Comparison of ENCODE assay signal across 26 cellular contexts in the genomic region with DNA sequence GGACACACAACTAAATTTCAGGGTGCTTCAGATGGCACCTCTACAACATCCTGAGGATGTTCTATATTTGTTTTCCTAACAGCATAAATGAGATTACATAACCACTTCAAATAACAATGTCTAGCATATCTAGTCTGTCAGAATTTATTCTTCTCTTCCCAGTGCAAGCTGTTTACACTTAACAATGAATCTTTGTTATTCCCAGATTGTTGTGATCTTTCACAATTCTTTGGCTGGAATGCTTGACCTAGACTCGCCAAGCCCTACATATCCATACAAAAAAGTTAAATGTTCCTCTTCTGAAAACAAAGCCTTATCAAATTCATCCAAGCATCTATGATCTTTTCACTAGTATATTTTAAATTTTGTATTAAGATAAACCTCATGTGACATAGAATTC.
A peak's percentile ranks its signal among the peaks of the same experiment; 100 is the strongest.
DNase-seq lines count a peak whose midpoint lies in the region; ATAC-seq lines count a peak whose summit lies in the region.
"Had no signal": no experiment of that assay in that cellular context is flagged by ENCODE, and none has a peak within 500 bp of the region (broad histone marks: within the 10 kb centered on the region; RNA-seq: fewer than 3 reads in every experiment).

No MANE protein-coding gene starts in this region.

- no peaks in the 10 kb centered on the region for H3K27me3 Mint-ChIP-seq in activated CD4-positive, alpha-beta T cell treated with anti-CD3 and anti-CD28 coated beads, Interleukin-2, amount 10 ng/mL, durations not matched to agents 24 days and 14 days
- no peaks in the 10 kb centered on the region for H3K27me3 Mint-ChIP-seq in T-helper 17 cell
- H3K27me3 Mint-ChIP-seq: naive thymus-derived CD8-positive, alpha-beta T cell; stimulated activated naive CD8-positive, alpha-beta T cell treated with anti-CD3 and anti-CD28 coated beads, Interleukin-15, Interleukin-2, amounts not matched to agents 100 ng/mL and 50 ng/mL, for 24 hours; T-cell; type B pancreatic cell had no signal

- DNase-seq in activated CD4-positive, alpha-beta T cell treated with anti-CD3 and anti-CD28 coated beads, Interleukin-2, amount 10 ng/mL, durations not matched to agents 24 days and 14 days, result no peak
- DNase-seq in activated CD4-positive, alpha-beta T cell treated with anti-CD3 and anti-CD28 coated beads, Interleukin-2, amount 50 U/mL, for 1 hour, result no peak
- DNase-seq in T-helper 17 cell (no peak), foreskin melanocyte (peak; percentile 60), glomerular visceral epithelial cell (ENCODE audit: extremely low spot score) (no peak), MV-4-11 (lab: John Stamatoyannopoulos, UW) (no peak)
- no peak for DNase-seq in stimulated activated effector memory CD8-positive, alpha-beta T cell treated with anti-CD3 and anti-CD28 coated beads, Interleukin-12 subunit alpha, Interleukin-12 subunit beta, amount 100 ng/mL, for 72 hours (ENCODE audit: low spot score in 2 of 2)
- no peak for DNase-seq in activated CD4-positive, CD25-positive, alpha-beta regulatory T cell (lab: John Stamatoyannopoulos, UW)
- DNase-seq: activated effector memory CD4-positive, alpha-beta T cell treated with Interleukin-2 at 50 U/mL for 16 hours; anterior cingulate cortex; effector memory CD4-positive, alpha-beta T cell; islet precursor cell; KBM-7; mammary epithelial cell; naive thymus-derived CD8-positive, alpha-beta T cell; NCI-H1930; NCI-H226; NCI-H82; OCI-M1; posterior cingulate gyrus; SHP77; T-cell had no signal

- H3K27ac Mint-ChIP-seq in activated CD4-positive, alpha-beta T cell treated with anti-CD3 and anti-CD28 coated beads, Interleukin-2, amount 10 ng/mL, durations not matched to agents 24 days and 14 days, result peak overlapping the region; percentile 19
- peak overlapping the region; percentile 49 for H3K27ac Mint-ChIP-seq in T-helper 17 cell
- H3K27ac Mint-ChIP-seq in stimulated activated effector memory CD8-positive, alpha-beta T cell treated with anti-CD3 and anti-CD28 coated beads, Interleukin-12 subunit alpha, Interleukin-12 subunit beta, amount 100 ng/mL, for 72 hours, result peak overlapping the region; percentile 38
- H3K27ac Mint-ChIP-seq: stimulated activated naive CD8-positive, alpha-beta T cell treated with anti-CD3 and anti-CD28 coated beads, Interleukin-15, Interleukin-2, amounts not matched to agents 100 ng/mL and 50 ng/mL, for 24 hours; type B pancreatic cell had no signal

- intact Hi-C loops in activated CD4-positive, alpha-beta T cell treated with anti-CD3 and anti-CD28 coated beads, Interleukin-2, amount 10 ng/mL, durations not matched to agents 24 days and 14 days (cut with micrococcal nuclease), result no loop called here

- peaks cover 13% of the 10 kb centered on the region for H3K4me1 Mint-ChIP-seq in activated CD4-positive, alpha-beta T cell treated with anti-CD3 and anti-CD28 coated beads, Interleukin-2, amount 10 ng/mL, durations not matched to agents 24 days and 14 days
- H3K4me1 Mint-ChIP-seq in T-helper 17 cell, result peaks cover 11% of the 10 kb centered on the region
- peaks cover 6% of the 10 kb centered on the region for H3K4me1 Mint-ChIP-seq in stimulated activated effector memory CD8-positive, alpha-beta T cell treated with anti-CD3 and anti-CD28 coated beads, Interleukin-12 subunit alpha, Interleukin-12 subunit beta, amount 100 ng/mL, for 72 hours

- H3K9me3 Mint-ChIP-seq in activated CD4-positive, alpha-beta T cell treated with anti-CD3 and anti-CD28 coated beads, Interleukin-2, amount 10 ng/mL, durations not matched to agents 24 days and 14 days, result no peaks in the 10 kb centered on the region
- H3K9me3 Mint-ChIP-seq in stimulated activated effector memory CD8-positive, alpha-beta T cell treated with anti-CD3 and anti-CD28 coated beads, Interleukin-12 subunit alpha, Interleukin-12 subunit beta, amount 100 ng/mL, for 72 hours, result no peaks in the 10 kb centered on the region
- H3K9me3 Mint-ChIP-seq: naive thymus-derived CD8-positive, alpha-beta T cell; stimulated activated naive CD8-positive, alpha-beta T cell treated with anti-CD3 and anti-CD28 coated beads, Interleukin-15, Interleukin-2, amounts not matched to agents 100 ng/mL and 50 ng/mL, for 24 hours; T-cell; type B pancreatic cell had no signal

- no peak overlapping the region for H3K4me3 Mint-ChIP-seq in activated CD4-positive, alpha-beta T cell treated with anti-CD3 and anti-CD28 coated beads, Interleukin-2, amount 10 ng/mL, durations not matched to agents 24 days and 14 days
- no peak overlapping the region for H3K4me3 Mint-ChIP-seq in T-helper 17 cell
- no peak overlapping the region for H3K4me3 Mint-ChIP-seq in stimulated activated effector memory CD8-positive, alpha-beta T cell treated with anti-CD3 and anti-CD28 coated beads, Interleukin-12 subunit alpha, Interleukin-12 subunit beta, amount 100 ng/mL, for 72 hours
- H3K4me3 Mint-ChIP-seq: naive thymus-derived CD8-positive, alpha-beta T cell; stimulated activated naive CD8-positive, alpha-beta T cell treated with anti-CD3 and anti-CD28 coated beads, Interleukin-15, Interleukin-2, amounts not matched to agents 100 ng/mL and 50 ng/mL, for 24 hours; T-cell; type B pancreatic cell had no signal

- no peaks in the 10 kb centered on the region for H3K9me3 ChIP-seq in T-helper 17 cell (ENCODE audit: control insufficient read depth, low read length, poor library complexity, severe bottlenecking)
- H3K9me3 ChIP-seq: esophagus muscularis mucosa, HAP-1 had no signal

- no peak for ATAC-seq in T-helper 17 cell
- ATAC-seq in stimulated activated effector memory CD8-positive, alpha-beta T cell treated with anti-CD3 and anti-CD28 coated beads, Interleukin-12 subunit alpha, Interleukin-12 subunit beta, amount 100 ng/mL, for 72 hours, result no peak
- ATAC-seq: naive thymus-derived CD8-positive, alpha-beta T cell; T-cell had no signal

- H3K36me3 Mint-ChIP-seq in activated CD4-positive, alpha-beta T cell treated with anti-CD3 and anti-CD28 coated beads, Interleukin-2, amount 10 ng/mL, durations not matched to agents 24 days and 14 days (ENCODE audit: low read depth), result peaks cover 79% of the 10 kb centered on the region
- H3K36me3 Mint-ChIP-seq in T-helper 17 cell (ENCODE audit: low read depth), result peaks cover 16% of the 10 kb centered on the region
- peaks cover 100% of the 10 kb centered on the region for H3K36me3 Mint-ChIP-seq in stimulated activated effector memory CD8-positive, alpha-beta T cell treated with anti-CD3 and anti-CD28 coated beads, Interleukin-12 subunit alpha, Interleukin-12 subunit beta, amount 100 ng/mL, for 72 hours
